Comparison of ENCODE assay signal across 17 cellular contexts in the genomic region with DNA sequence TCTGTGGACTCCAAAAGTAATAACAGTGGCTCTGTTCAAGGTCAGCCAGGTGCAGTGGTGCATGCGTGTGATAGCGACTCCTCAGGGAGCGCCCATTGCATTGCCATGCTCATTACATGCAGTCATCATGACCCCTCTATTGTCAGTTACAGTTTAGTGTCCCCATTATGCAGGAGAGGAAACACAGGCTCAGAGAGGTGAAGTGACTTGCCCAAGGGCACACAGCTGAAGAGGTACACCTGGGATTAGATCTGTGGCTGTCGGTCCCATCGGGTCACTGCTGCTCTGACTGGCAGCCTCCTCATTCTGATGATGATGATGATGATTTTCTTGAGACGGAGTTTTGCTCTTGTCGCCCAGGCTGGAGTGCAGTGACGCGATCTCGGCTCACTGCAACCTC. TPM values are rescaled to one million over a fixed set of nuclear protein-coding genes. Genes with fewer than 3 reads are reported as not detected.
DNase-seq lines count a peak whose midpoint lies in the region; ATAC-seq lines count a peak whose summit lies in the region.
"Had no signal": no experiment of that assay in that cellular context is flagged by ENCODE, and none has a peak within 500 bp of the region (broad histone marks: within the 10 kb centered on the region; RNA-seq: fewer than 3 reads in every experiment).

No MANE protein-coding gene starts in this region.

- no peak overlapping the region for H2AFZ ChIP-seq in Karpas-422 (ENCODE audit: low read length)

- no peaks in the 10 kb centered on the region for H4K20me1 ChIP-seq in Karpas-422 (ENCODE audit: insufficient read depth, low read depth, low read length)

- no peaks in the 10 kb centered on the region for H3K9me3 ChIP-seq in KOPT-K1 (ENCODE audit: insufficient read depth, low read length, poor library complexity, severe bottlenecking)
- H3K9me3 ChIP-seq in thymus (ENCODE audit: control insufficient read depth): no peaks in the 10 kb centered on the region
- no peaks in the 10 kb centered on the region for H3K9me3 ChIP-seq in Karpas-422 (ENCODE audit: low read length)
- H3K9me3 ChIP-seq: HAP-1 had no signal

- no peak for ATAC-seq in activated naive CD8-positive, alpha-beta T cell treated with anti-CD3 and anti-CD28 coated beads, Interleukin-2, amount 50 U/mL, for 24 hours

- WGBS in thymus: 97% methylated on average over 10 of the region's 10 CpGs

- peaks cover 15% of the 10 kb centered on the region for H3K36me3 Mint-ChIP-seq in activated naive CD8-positive, alpha-beta T cell
- H3K36me3 Mint-ChIP-seq in activated naive CD8-positive, alpha-beta T cell treated with anti-CD3 and anti-CD28 coated beads, Interleukin-2, amount 50 U/mL, for 24 hours (ENCODE audit: low read depth): peaks cover 27% of the 10 kb centered on the region
- peaks cover 39% of the 10 kb centered on the region for H3K36me3 Mint-ChIP-seq in activated T-helper 2 cell treated with anti-CD3 and anti-CD28 coated beads, Interferon-gamma antibody, Interleukin-2, Interleukin-4, amounts not matched to agents 10 μg/mL and 5 μg/mL and 100 μg/mL, durations not matched to agents 14 hours and 24 hours and 36 hours (ENCODE audit: low read depth)

- H3K4me3 ChIP-seq in thymus (ENCODE audit: low read length) (no peak overlapping the region), Karpas-422 (ENCODE audit: low read length) (no peak overlapping the region)
- H3K4me3 ChIP-seq: BLaER1 treated with 17β-estradiol and CSF1 and Interleukin-3, amounts not matched to agents 10 nM and 100 nM; HAP-1; SK-N-MC had no signal

- peak overlapping the region; percentile 52 for H3K4me3 Mint-ChIP-seq in activated naive CD8-positive, alpha-beta T cell
- H3K4me3 Mint-ChIP-seq in activated naive CD8-positive, alpha-beta T cell treated with anti-CD3 and anti-CD28 coated beads, Interleukin-2, amount 50 U/mL, for 24 hours: no peak overlapping the region
- no peak overlapping the region for H3K4me3 Mint-ChIP-seq in activated T-helper 2 cell treated with anti-CD3 and anti-CD28 coated beads, Interferon-gamma antibody, Interleukin-2, Interleukin-4, amounts not matched to agents 10 μg/mL and 5 μg/mL and 100 μg/mL, durations not matched to agents 14 hours and 24 hours and 36 hours (ENCODE audit: low read depth)

- no peaks in the 10 kb centered on the region for H3K27me3 Mint-ChIP-seq in activated naive CD8-positive, alpha-beta T cell
- no peaks in the 10 kb centered on the region for H3K27me3 Mint-ChIP-seq in activated naive CD8-positive, alpha-beta T cell treated with anti-CD3 and anti-CD28 coated beads, Interleukin-2, amount 50 U/mL, for 24 hours
- H3K27me3 Mint-ChIP-seq in activated T-helper 2 cell treated with anti-CD3 and anti-CD28 coated beads, Interferon-gamma antibody, Interleukin-2, Interleukin-4, amounts not matched to agents 10 μg/mL and 5 μg/mL and 100 μg/mL, durations not matched to agents 14 hours and 24 hours and 36 hours (ENCODE audit: low read depth): no peaks in the 10 kb centered on the region

- DNase-seq in activated naive CD8-positive, alpha-beta T cell treated with anti-CD3 and anti-CD28 coated beads, Interleukin-2, amount 50 U/mL, for 24 hours: no peak
- DNase-seq in activated T-helper 2 cell treated with anti-CD3 and anti-CD28 coated beads, Interferon-gamma antibody, Interleukin-2, Interleukin-4, amounts not matched to agents 10 μg/mL and 5 μg/mL and 100 μg/mL, durations not matched to agents 14 hours and 24 hours and 36 hours (ENCODE audit: low spot score): no peak
- no peak for DNase-seq in Karpas-422
- no peak for DNase-seq in NCI-H345 treated with DMSO at 0.1 percent for 48 hours (lab: John Stamatoyannopoulos, UW; ENCODE audit: unreplicated experiment)
- DNase-seq: GF-D8, NCI-H1105 treated with DMSO at 0.1 percent for 48 hours, NCI-H1694 treated with DMSO at 0.1 percent for 48 hours, NCI-H510A, NCI-H774, OCI-M1, SHP77 had no signal

- H3K27ac ChIP-seq in KOPT-K1 (ENCODE audit: low read depth, low read length, poor library complexity, severe bottlenecking) (peak overlapping the region; percentile 7), thymus (ENCODE audit: low read depth) (peak overlapping the region; percentile 31), Karpas-422 (ENCODE audit: low read length) (no peak overlapping the region)
- H3K27ac ChIP-seq: BLaER1 treated with 17β-estradiol and CSF1 and Interleukin-3, amounts not matched to agents 10 nM and 100 nM; SK-N-MC had no signal

- no peaks in the 10 kb centered on the region for H3K9me2 ChIP-seq in Karpas-422 (replicated peaks; ENCODE audit: insufficient read depth, low read length)

- H3K4me1 ChIP-seq in thymus (ENCODE audit: control insufficient read depth, insufficient read depth, low read length) (peaks cover 18% of the 10 kb centered on the region), Karpas-422 (ENCODE audit: low read length) (no peaks in the 10 kb centered on the region)
- H3K4me1 ChIP-seq: HAP-1 had no signal

- H3K9me3 Mint-ChIP-seq in activated naive CD8-positive, alpha-beta T cell (ENCODE audit: low read depth): no peaks in the 10 kb centered on the region
- H3K9me3 Mint-ChIP-seq in activated naive CD8-positive, alpha-beta T cell treated with anti-CD3 and anti-CD28 coated beads, Interleukin-2, amount 50 U/mL, for 24 hours: no peaks in the 10 kb centered on the region
- H3K9me3 Mint-ChIP-seq in activated T-helper 2 cell treated with anti-CD3 and anti-CD28 coated beads, Interferon-gamma antibody, Interleukin-2, Interleukin-4, amounts not matched to agents 10 μg/mL and 5 μg/mL and 100 μg/mL, durations not matched to agents 14 hours and 24 hours and 36 hours: peaks cover 3% of the 10 kb centered on the region

- peak overlapping the region; percentile 98 for H3K27ac Mint-ChIP-seq in activated naive CD8-positive, alpha-beta T cell
- no peak overlapping the region for H3K27ac Mint-ChIP-seq in activated naive CD8-positive, alpha-beta T cell treated with anti-CD3 and anti-CD28 coated beads, Interleukin-2, amount 50 U/mL, for 24 hours
- peak overlapping the region; percentile 12 for H3K27ac Mint-ChIP-seq in activated T-helper 2 cell treated with anti-CD3 and anti-CD28 coated beads, Interferon-gamma antibody, Interleukin-2, Interleukin-4, amounts not matched to agents 10 μg/mL and 5 μg/mL and 100 μg/mL, durations not matched to agents 14 hours and 24 hours and 36 hours

- H3K4me1 Mint-ChIP-seq in activated naive CD8-positive, alpha-beta T cell (ENCODE audit: low read depth): peaks cover 61% of the 10 kb centered on the region
- H3K4me1 Mint-ChIP-seq in activated naive CD8-positive, alpha-beta T cell treated with anti-CD3 and anti-CD28 coated beads, Interleukin-2, amount 50 U/mL, for 24 hours: peaks cover 49% of the 10 kb centered on the region
- peaks cover 34% of the 10 kb centered on the region for H3K4me1 Mint-ChIP-seq in activated T-helper 2 cell treated with anti-CD3 and anti-CD28 coated beads, Interferon-gamma antibody, Interleukin-2, Interleukin-4, amounts not matched to agents 10 μg/mL and 5 μg/mL and 100 μg/mL, durations not matched to agents 14 hours and 24 hours and 36 hours (ENCODE audit: low read depth)

- no peak overlapping the region for H3K9ac ChIP-seq in Karpas-422 (ENCODE audit: low read length)
- H3K9ac ChIP-seq: BLaER1 treated with 17β-estradiol and CSF1 and Interleukin-3, amounts not matched to agents 10 nM and 100 nM had no signal

- intact Hi-C loops in activated T-helper 2 cell treated with anti-CD3 and anti-CD28 coated beads, Interferon-gamma antibody, Interleukin-2, Interleukin-4, amounts not matched to agents 10 μg/mL and 5 μg/mL and 100 μg/mL, durations not matched to agents 14 hours and 24 hours and 36 hours (cut with micrococcal nuclease): no loop called here

- no peak overlapping the region for H3K4me2 ChIP-seq in Karpas-422 (ENCODE audit: low read depth, low read length, poor library complexity, severe bottlenecking)
- H3K4me2 ChIP-seq: BLaER1 treated with 17β-estradiol and CSF1 and Interleukin-3, amounts not matched to agents 10 nM and 100 nM had no signal

- H3K36me3 ChIP-seq in KOPT-K1 (ENCODE audit: insufficient read depth, low read length) (peaks cover 44% of the 10 kb centered on the region), thymus (ENCODE audit: control insufficient read depth, insufficient read depth) (peaks cover 39% of the 10 kb centered on the region), Karpas-422 (ENCODE audit: insufficient read depth, low read length) (no peaks in the 10 kb centered on the region)
- H3K36me3 ChIP-seq: HAP-1 had no signal

- H3K27me3 ChIP-seq in thymus (ENCODE audit: control insufficient read depth, insufficient read depth): no peaks in the 10 kb centered on the region
- H3K27me3 ChIP-seq in Karpas-422 (ENCODE audit: low read length): no peaks in the 10 kb centered on the region
- H3K27me3 ChIP-seq: BLaER1 treated with 17β-estradiol and CSF1 and Interleukin-3, amounts not matched to agents 10 nM and 100 nM had no signal

- no peaks in the 10 kb centered on the region for H3K79me2 ChIP-seq in Karpas-422 (ENCODE audit: low read length)

RNA-seq across cellular contexts. Expression of a gene that starts 7.6 kb away (rescaled TPM):
- total RNA-seq in activated T-helper 2 cell treated with anti-CD3 and anti-CD28 coated beads, Interferon-gamma antibody, Interleukin-2, Interleukin-4, amounts not matched to agents 10 μg/mL and 5 μg/mL and 100 μg/mL, durations not matched to agents 14 hours and 24 hours and 36 hours: 273 and 294 TPM in 2 replicates
- polyA plus RNA-seq in thymus: 239 TPM
- 8.6 and 27.3 TPM in 2 replicates for total RNA-seq in Karpas-422 (2014; rRNA removed; shearing (Covaris generic); ENCODE audit: low replicate concordance)

RNA-seq across cellular contexts. Expression of a gene that starts 17.9 kb away (rescaled TPM):
- total RNA-seq in activated T-helper 2 cell treated with anti-CD3 and anti-CD28 coated beads, Interferon-gamma antibody, Interleukin-2, Interleukin-4, amounts not matched to agents 10 μg/mL and 5 μg/mL and 100 μg/mL, durations not matched to agents 14 hours and 24 hours and 36 hours: 22.0 and 25.8 TPM in 2 replicates
- polyA plus RNA-seq in thymus: 75.1 TPM
- 9.7 and 19.2 TPM in 2 replicates for total RNA-seq in Karpas-422 (2014; rRNA removed; shearing (Covaris generic); ENCODE audit: low replicate concordance)

RNA-seq across cellular contexts. Expression of a gene that starts 41.8 kb away (rescaled TPM):
- total RNA-seq in activated T-helper 2 cell treated with anti-CD3 and anti-CD28 coated beads, Interferon-gamma antibody, Interleukin-2, Interleukin-4, amounts not matched to agents 10 μg/mL and 5 μg/mL and 100 μg/mL, durations not matched to agents 14 hours and 24 hours and 36 hours: 98.3 and 106 TPM in 2 replicates
- 49.1 TPM for polyA plus RNA-seq in thymus
- 58.2 and 64.0 TPM in 2 replicates for total RNA-seq in Karpas-422 (2014; rRNA removed; shearing (Covaris generic); ENCODE audit: low replicate concordance)
